ENCODE assay signal across 16 cellular contexts in genomic region chr6:87737948-87738347, GRCh38. TPM values are rescaled to one million over a fixed set of nuclear protein-coding genes. Genes with fewer than 3 reads are reported as not detected.
DNase-seq lines count a peak whose midpoint lies in the region; ATAC-seq and TF ChIP-seq lines count a peak whose summit lies in the region.
"Had no signal": no experiment of that assay in that cellular context is flagged by ENCODE, and none has a peak within 500 bp of the region (broad histone marks: within the 10 kb centered on the region; RNA-seq: fewer than 3 reads in every experiment).

No MANE protein-coding gene starts in this region.

- no peaks in the 10 kb centered on the region for H4K20me1 ChIP-seq in GM23248 (ENCODE audit: insufficient read depth)

- peak in 1 of 2 donors; percentile 18 for ATAC-seq in CD4-positive, CD25-positive, alpha-beta regulatory T cell (ENCODE audit: low read depth in 2 of 2)
- peak; percentile 45 for ATAC-seq in HG02870 (IDR thresholded peaks at IDR 0.05; ENCODE audit: unreplicated experiment)
- ATAC-seq in activated naive CD8-positive, alpha-beta T cell treated with anti-CD3 and anti-CD28 coated beads, Interleukin-2, amount 50 U/mL, for 24 hours = peak; percentile 48

- H3K9me2 ChIP-seq in GM23248 (ENCODE audit: insufficient read depth) = no peaks in the 10 kb centered on the region; the same call in 1 of the 2 replicates

- H3K36me3 Mint-ChIP-seq in CD4-positive, CD25-positive, alpha-beta regulatory T cell = peaks cover 7% of the 10 kb centered on the region
- H3K36me3 Mint-ChIP-seq in activated naive CD8-positive, alpha-beta T cell treated with anti-CD3 and anti-CD28 coated beads, Interleukin-2, amount 50 U/mL, for 24 hours (ENCODE audit: low read depth) = no peaks in the 10 kb centered on the region
- H3K36me3 Mint-ChIP-seq in type B pancreatic cell = no peaks in the 10 kb centered on the region

- H3K27ac Mint-ChIP-seq in CD4-positive, CD25-positive, alpha-beta regulatory T cell = peak overlapping the region; percentile 10 to 94 (median 39)
- H3K27ac Mint-ChIP-seq in activated naive CD8-positive, alpha-beta T cell treated with anti-CD3 and anti-CD28 coated beads, Interleukin-2, amount 50 U/mL, for 24 hours = peak overlapping the region; percentile 39
- H3K27ac Mint-ChIP-seq in type B pancreatic cell = no peak overlapping the region

- DNase-seq in CD4-positive, CD25-positive, alpha-beta regulatory T cell = peak in 1 of 3 donors; percentile 49
- peak; percentile 41 for DNase-seq in GM13977 (ENCODE audit: low spot score)
- DNase-seq in activated naive CD8-positive, alpha-beta T cell treated with anti-CD3 and anti-CD28 coated beads, Interleukin-2, amount 50 U/mL, for 24 hours = no peak
- DNase-seq in DMS 273 (lab: John Stamatoyannopoulos, UW; ENCODE audit: unreplicated experiment) = no peak
- DNase-seq in GM23248 = no peak
- no peak for DNase-seq in type B pancreatic cell (ENCODE audit: extremely low spot score, unreplicated experiment)
- DNase-seq in DMS53 (lab: John Stamatoyannopoulos, UW) = no peak
- DNase-seq: activated effector memory CD4-positive, alpha-beta T cell treated with Interleukin-2 at 50 U/mL for 16 hours; cortex of kidney; DMS 273 treated with DMSO at 0.1 percent for 48 hours; NCI-H2081 treated with DMSO at 0.1 percent for 48 hours; NCI-H526 treated with DMSO at 0.1 percent for 48 hours; RPMI8226; stimulated activated naive CD4-positive, alpha-beta T cell treated with Interleukin-2 at 50 U/mL for 16 hours; uterus had no signal

- H2AFZ ChIP-seq in GM23248 = no peak overlapping the region

- in situ Hi-C loops in GM13977 (cut with MboI; ENCODE audit: low pct_unique_long_range_greater_than_20kb, low sequenced_read_pairs, unreplicated experiment) = no loop called here
- in situ Hi-C loops in GM23248 (cut with MboI) = no loop called here

- 93 to 96% methylated on average over 1 of the region's 1 CpG for WGBS in GM23248 (ENCODE audit: low coverage in 1 of 2, low lambda C conversion rate in 2 of 2, missing lambda C conversion rate in 2 of 2), 2 experiments

- H3F3A ChIP-seq in GM23248 (ENCODE audit: insufficient read depth) = peaks cover 3% of the 10 kb centered on the region

- TF ChIP-seq CTCF in GM13977 (IDR thresholded peaks at IDR 0.05; ENCODE audit: extremely low read depth, insufficient read depth, missing control alignments) (no peak), type B pancreatic cell (conservative IDR thresholded peaks at IDR 0.05) (no peak)

- peaks cover 0 to 4% (median 0%) of the 10 kb centered on the region in 7 donors for H3K9me3 Mint-ChIP-seq in CD4-positive, CD25-positive, alpha-beta regulatory T cell
- no peaks in the 10 kb centered on the region for H3K9me3 Mint-ChIP-seq in activated naive CD8-positive, alpha-beta T cell treated with anti-CD3 and anti-CD28 coated beads, Interleukin-2, amount 50 U/mL, for 24 hours
- H3K9me3 Mint-ChIP-seq in type B pancreatic cell = no peaks in the 10 kb centered on the region

- H3K79me2 ChIP-seq in GM23248 (ENCODE audit: insufficient read depth) = no peaks in the 10 kb centered on the region

- no peaks in the 10 kb centered on the region for H3K9me3 ChIP-seq in CD4-positive, CD25-positive, alpha-beta regulatory T cell (ENCODE audit: control insufficient read depth in 2 of 2, low read length in 2 of 2)
- no peaks in the 10 kb centered on the region for H3K9me3 ChIP-seq in GM23248 (ENCODE audit: low read depth)
- H3K9me3 ChIP-seq: uterus had no signal

- H3K4me1 ChIP-seq in CD4-positive, CD25-positive, alpha-beta regulatory T cell (ENCODE audit: control insufficient read depth, insufficient read depth, low read length, poor library complexity, severe bottlenecking) = peaks cover 14% of the 10 kb centered on the region
- no peaks in the 10 kb centered on the region for H3K4me1 ChIP-seq in GM23248 (ENCODE audit: insufficient read depth)
- H3K4me1 ChIP-seq: uterus had no signal

- no peak overlapping the region for H3K4me2 ChIP-seq in GM23248 (ENCODE audit: unreplicated experiment)

- H3K4me3 Mint-ChIP-seq in CD4-positive, CD25-positive, alpha-beta regulatory T cell = peak overlapping the region in 2 of 4 donors; percentile 20 to 45
- H3K4me3 Mint-ChIP-seq in activated naive CD8-positive, alpha-beta T cell treated with anti-CD3 and anti-CD28 coated beads, Interleukin-2, amount 50 U/mL, for 24 hours = no peak overlapping the region
- no peak overlapping the region for H3K4me3 Mint-ChIP-seq in type B pancreatic cell

- peaks cover 25 to 50% (median 35%) of the 10 kb centered on the region in 4 donors for H3K4me1 Mint-ChIP-seq in CD4-positive, CD25-positive, alpha-beta regulatory T cell
- H3K4me1 Mint-ChIP-seq in activated naive CD8-positive, alpha-beta T cell treated with anti-CD3 and anti-CD28 coated beads, Interleukin-2, amount 50 U/mL, for 24 hours = peaks cover 38% of the 10 kb centered on the region
- H3K4me1 Mint-ChIP-seq in type B pancreatic cell (ENCODE audit: unreplicated experiment) = no peaks in the 10 kb centered on the region

- no peak overlapping the region for H3K9ac ChIP-seq in GM23248

- H3K27ac ChIP-seq in CD4-positive, CD25-positive, alpha-beta regulatory T cell (ENCODE audit: insufficient read depth, low read length, poor library complexity, severe bottlenecking) = peak overlapping the region; percentile 60
- no peak overlapping the region for H3K27ac ChIP-seq in GM23248
- H3K27ac ChIP-seq: uterus had no signal

- H3K27me3 Mint-ChIP-seq in CD4-positive, CD25-positive, alpha-beta regulatory T cell = no peaks in the 10 kb centered on the region
- H3K27me3 Mint-ChIP-seq in activated naive CD8-positive, alpha-beta T cell treated with anti-CD3 and anti-CD28 coated beads, Interleukin-2, amount 50 U/mL, for 24 hours = no peaks in the 10 kb centered on the region
- no peaks in the 10 kb centered on the region for H3K27me3 Mint-ChIP-seq in type B pancreatic cell

- no peaks in the 10 kb centered on the region for H3K36me3 ChIP-seq in CD4-positive, CD25-positive, alpha-beta regulatory T cell (ENCODE audit: control insufficient read depth, insufficient read depth, low read length)
- H3K36me3 ChIP-seq in GM23248 (ENCODE audit: low read depth) = no peaks in the 10 kb centered on the region
- H3K36me3 ChIP-seq: uterus had no signal

- no peaks in the 10 kb centered on the region for H3K27me3 ChIP-seq in CD4-positive, CD25-positive, alpha-beta regulatory T cell (ENCODE audit: control insufficient read depth, insufficient read depth, low read length)
- H3K27me3 ChIP-seq in GM23248 (replicated peaks; ENCODE audit: insufficient read depth) = no peaks in the 10 kb centered on the region
- H3K27me3 ChIP-seq: uterus had no signal

- peak overlapping the region; percentile 50 for H3K4me3 ChIP-seq in CD4-positive, CD25-positive, alpha-beta regulatory T cell (ENCODE audit: low read depth, low read length)
- H3K4me3 ChIP-seq in GM23248 = no peak overlapping the region
- H3K4me3 ChIP-seq: uterus had no signal

RNA-seq across cellular contexts. Expression of gene AKIRIN2, which starts 35.9 kb away (rescaled TPM):
- total RNA-seq in CD4-positive, CD25-positive, alpha-beta regulatory T cell = 119 TPM
- 10 to 100 TPM; 47.7 to 66.7 (median 49.5) TPM for polyA plus RNA-seq in CD4-positive, CD25-positive, alpha-beta regulatory T cell
- 21.4 and 24.9 TPM in 2 replicates for total RNA-seq in GM23248 (2014; rRNA removed; shearing (Covaris generic))
- polyA plus RNA-seq in GM23248 (2016; fragmentation: Nextera tagmentation; extraction: Ambion mirVana) = 60.6 and 66.2 TPM in 2 replicates
- total RNA-seq in type B pancreatic cell (ENCODE audit: low replicate concordance) = 57.2 and 61.7 TPM in 2 replicates
